ENCODE assay signal across 20 cellular contexts in the genomic region with DNA sequence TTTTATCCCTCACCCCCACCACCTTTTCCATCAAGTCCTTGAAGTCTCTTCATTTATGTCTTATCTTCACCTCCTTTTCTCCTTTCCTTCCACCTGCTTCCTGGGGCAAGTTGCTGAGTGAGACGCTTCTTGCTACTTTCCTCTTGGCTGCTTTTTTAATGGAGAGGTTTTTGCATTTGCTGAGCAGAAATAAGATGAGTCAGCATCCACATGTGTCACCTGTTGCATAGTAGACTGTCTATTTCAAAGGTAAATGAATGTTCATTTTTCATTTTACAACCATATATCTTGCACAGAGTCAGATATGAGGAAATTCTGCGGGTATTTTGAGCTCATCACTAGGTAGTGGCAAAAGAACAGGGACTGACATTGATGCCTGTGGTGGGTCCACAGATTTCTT. TPM values are rescaled to one million over a fixed set of nuclear protein-coding genes. Genes with fewer than 3 reads are reported as not detected.
A peak's percentile ranks its signal among the peaks of the same experiment; 100 is the strongest.
DNase-seq lines count a peak whose midpoint lies in the region; ATAC-seq, FAIRE-seq and TF ChIP-seq lines count a peak whose summit lies in the region.
"Had no signal": no experiment of that assay in that cellular context is flagged by ENCODE, and none has a peak within 500 bp of the region (broad histone marks: within the 10 kb centered on the region; RNA-seq: fewer than 3 reads in every experiment).

No MANE protein-coding gene starts in this region.

- no peaks in the 10 kb centered on the region for H3K9me3 Mint-ChIP-seq in GM23338
- H3K9me3 Mint-ChIP-seq in astrocyte (ENCODE audit: unreplicated experiment) = no peaks in the 10 kb centered on the region
- H3K9me3 Mint-ChIP-seq: CD4-positive, alpha-beta T cell had no signal

- H3K27me3 ChIP-seq in GM23338 (ENCODE audit: insufficient read depth) = no peaks in the 10 kb centered on the region
- no peaks in the 10 kb centered on the region for H3K27me3 ChIP-seq in astrocyte (ENCODE audit: insufficient read depth, low read length)

- H3K27me3 Mint-ChIP-seq in GM23338 (ENCODE audit: insufficient read depth, low read depth, poor library complexity) = peaks cover 1% of the 10 kb centered on the region
- no peaks in the 10 kb centered on the region for H3K27me3 Mint-ChIP-seq in astrocyte (ENCODE audit: low read depth, unreplicated experiment)
- H3K27me3 Mint-ChIP-seq: CD4-positive, alpha-beta T cell had no signal

- H3K4me1 Mint-ChIP-seq in GM23338 (peaks cover 5% of the 10 kb centered on the region; the same call in 2 of the 3 replicates), astrocyte (ENCODE audit: low read depth, unreplicated experiment) (peaks cover 18% of the 10 kb centered on the region)

- H3K4me3 ChIP-seq in GM23338 (no peak overlapping the region), astrocyte (ENCODE audit: insufficient read depth, low read depth, low read length) (no peak overlapping the region)
- H3K4me3 ChIP-seq: HAP-1 had no signal

- no peak for DNase-seq in GM23338 (ENCODE audit: low spot score)
- DNase-seq in astrocyte (ENCODE audit: low read depth) = no peak
- peak; percentile 5 for DNase-seq in islet precursor cell
- no peak for DNase-seq in NCI-H1092 (lab: John Stamatoyannopoulos, UW)
- no peak for DNase-seq in NK-92 treated with Interleukin-12 subunit alpha and Interleukin-12 subunit beta, amount 100 ng/mL, for 24 hours (lab: John Stamatoyannopoulos, UW)
- DNase-seq in GF-D8 (lab: John Stamatoyannopoulos, UW) = no peak
- DNase-seq: ACHN; AML-193; Caco-2; CD4-positive, alpha-beta T cell; GDM1; KBM-7 had no signal

- H3K4me1 ChIP-seq in GM23338 (ENCODE audit: insufficient read depth) (no peaks in the 10 kb centered on the region), astrocyte (ENCODE audit: insufficient read depth, low read length) (peaks cover 18% of the 10 kb centered on the region)
- H3K4me1 ChIP-seq: HAP-1 had no signal

- H3K9me3 ChIP-seq in astrocyte (ENCODE audit: insufficient read depth, low read depth, low read length) = no peaks in the 10 kb centered on the region
- H3K9me3 ChIP-seq: Caco-2, HAP-1 had no signal

- no peaks in the 10 kb centered on the region for H3F3A ChIP-seq in GM23338 (replicated peaks; ENCODE audit: low read depth)

- no peaks in the 10 kb centered on the region; the same call in 2 of the 3 replicates for H3K36me3 Mint-ChIP-seq in GM23338 (ENCODE audit: low read depth)
- H3K36me3 Mint-ChIP-seq in astrocyte (ENCODE audit: low read depth, unreplicated experiment) = peaks cover 24% of the 10 kb centered on the region

- H3K27ac ChIP-seq in GM23338 (ENCODE audit: low read depth) (no peak overlapping the region), astrocyte (ENCODE audit: low read depth, low read length) (no peak overlapping the region)
- H3K27ac ChIP-seq: C4-2B had no signal

- FAIRE-seq in astrocyte (lab: Jason Lieb, UNC) = no peak
- FAIRE-seq: D721Med had no signal

- H3K9ac ChIP-seq in astrocyte (ENCODE audit: low read length) = no peak overlapping the region

- no peak for TF ChIP-seq CTCF in GM23338 (conservative IDR thresholded peaks at IDR 0.05; ENCODE audit: low read depth in 2 of 2)
- no peak for TF ChIP-seq CTCF in astrocyte (IDR thresholded peaks at IDR 0.05; ENCODE audit: insufficient read depth, low read depth, low read length)

- H3K36me3 ChIP-seq in GM23338 (ENCODE audit: insufficient read depth) = no peaks in the 10 kb centered on the region; the same call in 1 of the 2 replicates
- peaks cover 29% of the 10 kb centered on the region for H3K36me3 ChIP-seq in astrocyte (ENCODE audit: insufficient read depth, low read length)
- H3K36me3 ChIP-seq: HAP-1 had no signal

- H2AFZ ChIP-seq in GM23338 (no peak overlapping the region), astrocyte (ENCODE audit: low read depth, low read length) (no peak overlapping the region)

- ATAC-seq in GM23338 = no peak

- H3K79me2 ChIP-seq in GM23338 (replicated peaks; ENCODE audit: insufficient read depth) (no peaks in the 10 kb centered on the region), astrocyte (ENCODE audit: insufficient read depth, low read length) (peaks cover 18% of the 10 kb centered on the region)

- no peak overlapping the region for H3K4me3 Mint-ChIP-seq in GM23338
- H3K4me3 Mint-ChIP-seq in astrocyte (ENCODE audit: unreplicated experiment) = no peak overlapping the region
- H3K4me3 Mint-ChIP-seq: CD4-positive, alpha-beta T cell had no signal

- H3K9me2 ChIP-seq in GM23338 (ENCODE audit: insufficient read depth) = no peaks in the 10 kb centered on the region

- H3K27ac Mint-ChIP-seq in GM23338 (peak overlapping the region; percentile 3; the same call in 1 of the 2 replicates), astrocyte (ENCODE audit: unreplicated experiment) (peak overlapping the region; percentile 51)
- H3K27ac Mint-ChIP-seq: CD4-positive, alpha-beta T cell had no signal

- H3K4me2 ChIP-seq in GM23338 (no peak overlapping the region), astrocyte (ENCODE audit: low read length) (no peak overlapping the region)

- H4K20me1 ChIP-seq in GM23338 (replicated peaks; ENCODE audit: insufficient read depth) (no peaks in the 10 kb centered on the region), astrocyte (ENCODE audit: insufficient read depth, low read length) (no peaks in the 10 kb centered on the region)

TF ChIP-seq in GM23338, 12 proteins besides CTCF, POLR2A, EP300 and RAD21 (continues in another document):
- TF ChIP-seq ZNF462 (CRISPR knock-in tag; IDR thresholded peaks at IDR 0.05) (no peak), ETS1 (IDR thresholded peaks at IDR 0.05) (no peak)

RNA-seq across cellular contexts. Expression of gene C3orf52, which starts 18.6 kb away (rescaled TPM):
- total RNA-seq in GM23338 (2014; rRNA removed; shearing (Covaris generic)) = 14.1 and 16.6 TPM in 2 replicates
- polyA plus RNA-seq in GM23338 (2016; fragmentation: Nextera tagmentation; extraction: Ambion mirVana) = 7.9 and 8.1 TPM in 2 replicates
- 21.3 and 21.9 TPM in 2 replicates for total RNA-seq in astrocyte

RNA-seq across cellular contexts. Expression of gene GCSAM, which starts 28.3 kb away (rescaled TPM):
- total RNA-seq in GM23338 (2014; rRNA removed; shearing (Covaris generic)) = not detected in 2 replicates
- 0.73 and 0.86 TPM in 2 replicates for polyA plus RNA-seq in GM23338 (2016; fragmentation: Nextera tagmentation; extraction: Ambion mirVana)
- not detected in 2 replicates for total RNA-seq in astrocyte
- total RNA-seq: A172, Caco-2, Daoy, H4, HT-29 had no signal
- polyA plus RNA-seq: BJ had no signal
